1 cellular context compared by ENCODE assay signal in genomic region chr11:46064221-46064620, GRCh38.
TF ChIP-seq lines count a peak whose summit lies in the region.

No MANE protein-coding gene starts in this region.

TF ChIP-seq in H1, 55 proteins besides CTCF, POLR2A, EP300 and RAD21:
- TF ChIP-seq BACH1 (IDR thresholded peaks at IDR 0.05; ENCODE audit: low read length) (no peak), ATF3 (IDR thresholded peaks at IDR 0.05; ENCODE audit: insufficient read depth, low read depth, low read length) (no peak), MAX (IDR thresholded peaks at IDR 0.05) (no peak), NRF1 (IDR thresholded peaks at IDR 0.05; ENCODE audit: low read depth, low read length) (no peak), ZNF274 (IDR thresholded peaks at IDR 0.05; ENCODE audit: borderline replicate concordance, extremely low read depth, low read length) (no peak), YY1 (IDR thresholded peaks at IDR 0.05; ENCODE audit: low read depth, low read length) (no peak), TEAD4 (IDR thresholded peaks at IDR 0.05; ENCODE audit: low read depth, low read length) (no peak), CHD7 (IDR thresholded peaks at IDR 0.05; ENCODE audit: insufficient replicate concordance, low read length) (no peak), SP2 (IDR thresholded peaks at IDR 0.05; ENCODE audit: low read length) (no peak), CBX8 (IDR thresholded peaks at IDR 0.05; ENCODE audit: borderline replicate concordance, low read depth, low read length) (no peak), BRCA1 (IDR thresholded peaks at IDR 0.05; ENCODE audit: low read depth, low read length) (no peak), PHF8 (conservative IDR thresholded peaks at IDR 0.05; ENCODE audit: low read depth, low read length) (no peak), POU5F1 (IDR thresholded peaks at IDR 0.05; ENCODE audit: low read depth, low read length) (no peak), JUN (IDR thresholded peaks at IDR 0.05; ENCODE audit: low read depth, low read length) (no peak), HDAC2 (IDR thresholded peaks at IDR 0.05; ENCODE audit: borderline replicate concordance in 1 of 2, low read depth in 2 of 2, low read length in 2 of 2) (no peak), GABPA (IDR thresholded peaks at IDR 0.05; ENCODE audit: borderline replicate concordance, insufficient read depth, low read length) (no peak), SAP30 (IDR thresholded peaks at IDR 0.05; ENCODE audit: insufficient read depth, insufficient replicate concordance, low read length) (no peak)
